ENCODE assay signal across 1 cellular context in genomic region chr13:92838786-92839185, GRCh38.
TF ChIP-seq lines count a peak whose summit lies in the region.

No MANE protein-coding gene starts in this region.

TF ChIP-seq in HepG2, 621 proteins besides CTCF, POLR2A, EP300 and RAD21:
- TF ChIP-seq GMEB1 (CRISPR knock-in tag; IDR thresholded peaks at IDR 0.05; ENCODE audit: borderline replicate concordance) (no peak), TAF15 (IDR thresholded peaks at IDR 0.05; ENCODE audit: low read depth, low read length, poor library complexity, severe bottlenecking) (no peak), ZBTB34 (CRISPR knock-in tag; IDR thresholded peaks at IDR 0.05) (no peak), SMAD1 (CRISPR knock-in tag; IDR thresholded peaks at IDR 0.05; ENCODE audit: borderline replicate concordance, low read depth) (no peak), CBX1 (IDR thresholded peaks at IDR 0.05; ENCODE audit: low read depth) (no peak), RELA (CRISPR knock-in tag; IDR thresholded peaks at IDR 0.05) (no peak), RARA (CRISPR knock-in tag; IDR thresholded peaks at IDR 0.05) (no peak), CREB1 (IDR thresholded peaks at IDR 0.05) (no peak), CREB1 (CRISPR knock-in tag; IDR thresholded peaks at IDR 0.05) (no peak), ZNF496 (CRISPR knock-in tag; IDR thresholded peaks at IDR 0.05; ENCODE audit: insufficient replicate concordance) (no peak), ZUFSP (CRISPR knock-in tag; IDR thresholded peaks at IDR 0.05; ENCODE audit: borderline replicate concordance) (no peak), MXD3 (CRISPR knock-in tag; IDR thresholded peaks at IDR 0.05) (no peak), PLRG1 (conservative IDR thresholded peaks at IDR 0.05) (no peak), PREB (CRISPR knock-in tag; IDR thresholded peaks at IDR 0.05) (no peak), MXD1 (CRISPR knock-in tag; IDR thresholded peaks at IDR 0.05) (no peak), ZNF784 (CRISPR knock-in tag; IDR thresholded peaks at IDR 0.05; ENCODE audit: borderline replicate concordance) (no peak)
